In the genomic region with DNA sequence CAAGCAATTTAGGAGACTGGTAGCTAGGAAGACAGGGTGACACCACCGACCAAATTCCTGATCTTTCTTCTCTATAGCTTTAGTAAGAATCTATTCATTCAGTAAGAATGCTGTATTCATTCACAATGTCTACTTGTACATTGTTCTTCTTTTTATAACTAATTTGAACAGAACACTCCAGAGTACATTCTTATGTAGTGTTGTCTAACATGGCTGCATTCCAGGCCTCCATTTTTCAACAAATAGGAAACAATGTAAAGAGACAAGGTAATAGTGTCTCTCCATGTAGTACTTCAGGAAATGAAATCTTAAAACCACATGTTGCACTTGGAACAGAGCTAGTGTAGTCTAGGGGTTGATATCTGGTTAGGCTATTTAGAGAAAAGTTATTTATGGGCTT, we compare ENCODE assay signal across 8 cellular contexts. TPM values are rescaled to one million over a fixed set of nuclear protein-coding genes. Genes with fewer than 3 reads are reported as not detected.
DNase-seq lines count a peak whose midpoint lies in the region; ATAC-seq and TF ChIP-seq lines count a peak whose summit lies in the region.

No MANE protein-coding gene starts in this region.

- H3K27ac Mint-ChIP-seq in T-helper 17 cell, result peak overlapping the region; percentile 98

- no peaks in the 10 kb centered on the region for H3K27me3 ChIP-seq in psoas muscle (ENCODE audit: insufficient read depth in 3 of 3, low read length in 2 of 3)

- peak overlapping the region; percentile 97 for H3K27ac ChIP-seq in psoas muscle

- H3K36me3 ChIP-seq in psoas muscle (ENCODE audit: insufficient read depth in 1 of 2, low read depth in 1 of 2), result no peaks in the 10 kb centered on the region

- no peak for ATAC-seq in T-helper 17 cell
- no peak for ATAC-seq in psoas muscle
- no peak for ATAC-seq in HG03175 (IDR thresholded peaks at IDR 0.05; ENCODE audit: unreplicated experiment)
- ATAC-seq in GM21528 (IDR thresholded peaks at IDR 0.05; ENCODE audit: low FRiP score, unreplicated experiment), result no peak

- H3K4me1 ChIP-seq in psoas muscle, result peaks cover 50% of the 10 kb centered on the region

- DNase-seq in EH (ENCODE audit: low read depth) (peak; percentile 66), T-helper 17 cell (no peak), foreskin fibroblast (peak; percentile 21 to 60), psoas muscle (no peak), midbrain (lab: John Stamatoyannopoulos, UW) (no peak)
- no peak for DNase-seq in activated CD4-positive, CD25-positive, alpha-beta regulatory T cell treated with anti-CD3 and anti-CD28 coated beads, Interleukin-2, amount 50 U/mL, for 72 hours

- WGBS in psoas muscle, 3 donors, result 4 to 14% (median 6%) methylated on average over 1 of the region's 1 CpG

- H3K27me3 Mint-ChIP-seq in T-helper 17 cell, result no peaks in the 10 kb centered on the region

- H3K4me3 ChIP-seq in foreskin fibroblast (ENCODE audit: low read depth in 1 of 2, low read length in 2 of 2) (peak overlapping the region; percentile 91 to 99), psoas muscle (peak overlapping the region; percentile 95)

- peak overlapping the region; percentile 99 for H3K4me3 Mint-ChIP-seq in T-helper 17 cell

- intact Hi-C loops in psoas muscle (cut with DNase I), result loop anchor here (5.0 kb wide), 3 partner anchors 38 to 112 kb away; no protein-coding TSS in a partner anchor

- TF ChIP-seq CTCF in foreskin fibroblast (IDR thresholded peaks at IDR 0.05; ENCODE audit: low read depth, low read length), result no peak
- TF ChIP-seq CTCF in psoas muscle (IDR thresholded peaks at IDR 0.05), result no peak

- peaks cover 10% of the 10 kb centered on the region for H3K36me3 Mint-ChIP-seq in T-helper 17 cell (ENCODE audit: low read depth)

- H3K9me3 ChIP-seq in T-helper 17 cell (ENCODE audit: control insufficient read depth, low read length, poor library complexity, severe bottlenecking) (no peaks in the 10 kb centered on the region), psoas muscle (no peaks in the 10 kb centered on the region)

- H3K4me1 Mint-ChIP-seq in T-helper 17 cell, result peaks cover 56% of the 10 kb centered on the region

RNA-seq across cellular contexts. Expression of a gene that starts 1.8 kb away (rescaled TPM):
- total RNA-seq in T-helper 17 cell (100 to 1,000 TPM in 1 of 2 donors, 10 to 100 TPM in 1; 79.1 to 245 TPM), psoas muscle (100 to 1,000 TPM in 3 of 4 donors, 10 to 100 TPM in 1; 89.1 to 426 (median 179) TPM)
- 10 to 100 TPM; 54.5 to 93.2 (median 91.4) TPM for polyA plus RNA-seq in psoas muscle

Comparison
In these comparisons a context has a peak if more than half of its experiments do, and no peak if none do; other contexts are left out.
1. DNase-seq: peak in EH (single experiment) and foreskin fibroblast (2 of 2); none in T-helper 17 cell (0 of 3), psoas muscle (0 of 2), midbrain (single experiment) and activated CD4-positive, CD25-positive, alpha-beta regulatory T cell treated with anti-CD3 and anti-CD28 coated beads, Interleukin-2, amount 50 U/mL, for 72 hours (single experiment).